Comparison of ENCODE assay signal across 8 cellular contexts in the genomic region with DNA sequence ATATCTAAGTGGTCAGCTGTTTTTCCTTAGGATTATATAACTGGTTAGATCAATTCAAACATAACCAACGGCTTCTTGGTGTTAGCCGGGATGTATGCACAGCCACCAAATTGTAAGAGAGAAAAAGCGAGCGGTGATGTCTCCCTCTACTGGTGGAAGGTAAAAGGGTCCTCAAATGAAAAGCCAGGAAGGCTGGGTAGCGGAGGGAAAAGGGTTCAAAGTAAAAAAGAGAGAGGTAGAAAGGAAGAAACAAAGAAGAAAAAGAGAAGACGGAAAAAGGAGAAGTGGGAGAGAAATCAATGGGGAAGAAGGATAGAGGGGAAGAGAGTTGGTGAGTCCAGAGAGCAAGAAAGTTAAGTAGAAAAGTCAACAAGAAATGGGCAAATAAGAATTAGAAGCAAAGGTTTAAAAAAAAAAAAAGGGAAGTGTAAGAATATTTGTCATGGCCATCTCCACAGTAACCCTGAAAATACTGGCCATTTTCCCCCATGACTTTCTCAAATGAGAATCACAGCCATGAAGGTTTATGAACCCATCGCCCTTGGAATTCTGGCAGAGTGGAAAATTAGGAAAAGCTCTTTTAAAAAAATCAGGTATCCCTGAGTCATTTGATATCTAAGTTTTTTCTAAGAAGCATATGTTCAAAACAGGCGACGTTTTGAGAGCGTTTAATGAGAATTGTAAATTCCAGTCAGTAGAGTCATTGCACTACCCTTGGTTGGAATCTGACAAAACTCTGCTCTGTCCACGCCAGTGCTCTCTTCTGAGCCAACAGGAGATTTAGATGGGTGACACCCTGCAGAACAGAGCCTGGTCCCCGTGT.
A peak's percentile ranks its signal among the peaks of the same experiment; 100 is the strongest.
DNase-seq lines count a peak whose midpoint lies in the region; ATAC-seq and TF ChIP-seq lines count a peak whose summit lies in the region.

No MANE protein-coding gene starts in this region.

- CTCF ChIA-PET in HCT116 (lab: Charles Lee): interaction anchor here (0.8 to 5.2 kb wide), 9 partner anchors 8 to 405 kb away, joined by 3 to 33 read pairs (median 3); no protein-coding TSS in a partner anchor

- no peaks in the 10 kb centered on the region for H3K9me3 ChIP-seq in HCT116 (ENCODE audit: control insufficient read depth in 1 of 2, insufficient read depth in 1 of 2, low read depth in 1 of 2, low read length in 2 of 2)

- H3K9me3 Mint-ChIP-seq in effector memory CD8-positive, alpha-beta T cell: no peaks in the 10 kb centered on the region

- no TSS peak for BruUV-seq in HCT116 (replicated peaks; lab: Mats Ljungman, UMichigan)

- H2AFZ ChIP-seq in HCT116 (ENCODE audit: low read depth, low read length, poor library complexity, severe bottlenecking): no peak overlapping the region

- H3K79me2 ChIP-seq in HCT116 (ENCODE audit: insufficient read depth, low read length): no peaks in the 10 kb centered on the region

- ATAC-seq in HCT116: peak; percentile 87
- ATAC-seq in effector memory CD8-positive, alpha-beta T cell (replicated peaks): peak; percentile 61
- no peak for ATAC-seq in GM18858 (IDR thresholded peaks at IDR 0.05; ENCODE audit: unreplicated experiment)

- no peaks in the 10 kb centered on the region for H3K36me3 ChIP-seq in HCT116 (ENCODE audit: control insufficient read depth in 1 of 2, insufficient read depth in 2 of 2, low read length in 2 of 2)

- no peak overlapping the region for H3K9ac ChIP-seq in HCT116 (ENCODE audit: low read length)

- TF ChIP-seq POLR2A in HCT116 (IDR thresholded peaks at IDR 0.05; ENCODE audit: borderline replicate concordance, extremely low read depth, insufficient read depth, insufficient read length): no peak

- H3K4me2 ChIP-seq in HCT116 (ENCODE audit: low read length): peak overlapping the region; percentile 7; the same call in 1 of the 2 replicates

- H3K4me3 Mint-ChIP-seq in effector memory CD8-positive, alpha-beta T cell: no peak overlapping the region

- DNase-seq in D341Med (ENCODE audit: low spot score) (peak; percentile 74), HCT116 (ENCODE audit: low read depth, low spot score) (peak; percentile 53), NCI-H345 (lab: John Stamatoyannopoulos, UW) (peak; percentile 71), middle frontal gyrus (ENCODE audit: extremely low spot score, low spot score) (peak; percentile 29)
- peak; percentile 50 for DNase-seq in activated CD4-positive, alpha-beta T cell treated with anti-CD3 and anti-CD28 coated beads, Interleukin-2, amount 50 U/mL, for 1 hour
- peak; percentile 40 to 56 (median 49) for DNase-seq in effector memory CD8-positive, alpha-beta T cell
- DNase-seq in stimulated activated naive CD4-positive, alpha-beta T cell (lab: John Stamatoyannopoulos, UW): peak in 5 of 6 experiments; percentile 5 to 67 (median 26)

- no peak overlapping the region for H3K27ac ChIP-seq in HCT116 (ENCODE audit: low read depth, low read length)

- TF ChIP-seq RAD21 in HCT116 (IDR thresholded peaks at IDR 0.05; ENCODE audit: low read depth): peak; percentile 90

- peaks cover 2 to 5% of the 10 kb centered on the region in 2 donors for H3K4me1 Mint-ChIP-seq in effector memory CD8-positive, alpha-beta T cell (ENCODE audit: low read depth in 2 of 2)

- no peak overlapping the region for H3K27ac Mint-ChIP-seq in effector memory CD8-positive, alpha-beta T cell

- POLR2A ChIA-PET in HCT116 (lab: Charles Lee): no interaction called here

- intact Hi-C loops in HCT116 (cut with micrococcal nuclease): loop anchor here (1.0 to 10.0 kb wide), 3 partner anchors 207 to 353 kb away; no protein-coding TSS in a partner anchor

- H4K20me1 ChIP-seq in HCT116 (ENCODE audit: insufficient read depth): no peaks in the 10 kb centered on the region

- RAD21 ChIA-PET in HCT116 (lab: Charles Lee; ENCODE audit: low non-redundant PET in 1 of 2, low total read pairs in 2 of 2, uncharacterized antibody in 2 of 2, unreplicated experiment in 2 of 2): no interaction called here

- no peaks in the 10 kb centered on the region for H3K36me3 Mint-ChIP-seq in effector memory CD8-positive, alpha-beta T cell (ENCODE audit: insufficient read depth)

- H3K9me2 ChIP-seq in HCT116 (ENCODE audit: insufficient read depth): no peaks in the 10 kb centered on the region

- H3K4me3 ChIP-seq in HCT116 (replicated peaks in 1 of 2; ENCODE audit: low read depth in 1 of 2, low read length in 2 of 2): no peak overlapping the region

- H3K4me1 ChIP-seq in HCT116 (ENCODE audit: control insufficient read depth in 1 of 2, insufficient read depth in 2 of 2, low read length in 2 of 2): no peaks in the 10 kb centered on the region; a peak in 1 of 4 replicates

- H3K27me3 ChIP-seq in HCT116 (ENCODE audit: insufficient read depth, low read length): no peaks in the 10 kb centered on the region

- peak; percentile 85 to 95 (median 93) for TF ChIP-seq CTCF in HCT116 (IDR thresholded peaks at IDR 0.05 in 2 of 3, conservative IDR thresholded peaks at IDR 0.05 in 1 of 3; ENCODE audit: borderline replicate concordance in 1 of 3, insufficient read depth in 1 of 3, low read depth in 2 of 3, low read length in 2 of 3)

- peaks cover 0 to 6% of the 10 kb centered on the region in 2 donors for H3K27me3 Mint-ChIP-seq in effector memory CD8-positive, alpha-beta T cell

TF ChIP-seq in HCT116, 20 proteins besides CTCF, POLR2A, EP300 and RAD21:
- TF ChIP-seq CEBPB (IDR thresholded peaks at IDR 0.05; ENCODE audit: low read depth): no peak
- peak; percentile 36 for TF ChIP-seq YY1 (IDR thresholded peaks at IDR 0.05; ENCODE audit: extremely low read depth, insufficient replicate concordance, low read depth, low read length)
TF ChIP-seq in HCT116: peak in this region for 1.
